29 cellular contexts compared by ENCODE assay signal in genomic region chr4:93285346-93285745, GRCh38.
"Had no signal": no experiment of that assay in that cellular context is flagged by ENCODE, and none has a peak within 500 bp of the region (broad histone marks: within the 10 kb centered on the region; RNA-seq: fewer than 3 reads in every experiment).

No MANE protein-coding gene starts in this region.

- H3K4me1 ChIP-seq: pancreas, prostate gland, right atrium auricular region, suprapubic skin, testis, tibial artery, transverse colon, upper lobe of right lung, uterus had no signal

- H3K9me3 ChIP-seq: neutrophil, pancreas, prostate gland, right atrium auricular region, suprapubic skin, testis, tibial artery, transverse colon, upper lobe of right lung, uterus had no signal

- H3K36me3 Mint-ChIP-seq: naive B cell; naive thymus-derived CD8-positive, alpha-beta T cell; natural killer cell treated with Interleukin-12 subunit alpha and Interleukin-12 subunit beta and Interleukin-15 and Interleukin-18, amount 100 ng/mL, for 72 hours; stimulated activated effector memory CD8-positive, alpha-beta T cell treated with anti-CD3 and anti-CD28 coated beads, Interleukin-12 subunit alpha, Interleukin-12 subunit beta, amount 100 ng/mL, for 72 hours; type B pancreatic cell had no signal

- DNase-seq: naive B cell; naive thymus-derived CD8-positive, alpha-beta T cell; nephron progenitor cell; nucleus accumbens; pancreas; retina; stimulated activated CD4-positive, alpha-beta T cell treated with anti-CD3 and anti-CD28 coated beads, Interleukin-15, amount 100 ng/mL, for 24 hours; stimulated activated CD4-positive, alpha-beta T cell treated with anti-CD3 and anti-CD28 coated beads, Interleukin-2, amount 100 ng/mL, for 24 hours; stimulated activated CD4-positive, alpha-beta T cell treated with anti-CD3 and anti-CD28 coated beads, Interleukin-2, amount 100 ng/mL, for 48 hours; stimulated activated CD4-positive, alpha-beta T cell treated with anti-CD3 and anti-CD28 coated beads, Interleukin-4, amount 100 ng/mL, for 24 hours; stimulated activated naive CD4-positive, alpha-beta T cell; stimulated activated naive CD8-positive, alpha-beta T cell treated with anti-CD3 and anti-CD28 coated beads, Interleukin-15, amount 100 ng/mL, for 72 hours; stimulated activated naive CD8-positive, alpha-beta T cell treated with anti-CD3 and anti-CD28 coated beads, Interleukin-15, Interleukin-2, amounts not matched to agents 100 U/mL and 50 U/mL, for 24 hours; substantia nigra; testis; tibial artery; transverse colon; upper lobe of right lung; uterus had no signal

- H3K4me3 ChIP-seq: pancreas, prostate gland, right atrium auricular region, skin epidermis, suprapubic skin, testis, tibial artery, transverse colon, upper lobe of right lung, uterus had no signal

- H3K27ac ChIP-seq: neutrophil, pancreas, prostate gland, right atrium auricular region, skin epidermis, suprapubic skin, testis, tibial artery, transverse colon, upper lobe of right lung, uterus had no signal

- H3K9me3 Mint-ChIP-seq: nephron progenitor cell; neural crest cell; stimulated activated naive CD8-positive, alpha-beta T cell treated with anti-CD3 and anti-CD28 coated beads, Interleukin-15, amount 100 ng/mL, for 72 hours; type B pancreatic cell had no signal

- H3K27me3 ChIP-seq: neutrophil, pancreas, right atrium auricular region, suprapubic skin, testis, tibial artery, transverse colon, upper lobe of right lung, uterus had no signal

- H3K4me3 Mint-ChIP-seq: naive B cell; naive thymus-derived CD8-positive, alpha-beta T cell; natural killer cell treated with Interleukin-12 subunit alpha and Interleukin-12 subunit beta and Interleukin-15 and Interleukin-18, amount 100 ng/mL, for 72 hours; nephron progenitor cell; neural crest cell; stimulated activated effector memory CD8-positive, alpha-beta T cell treated with anti-CD3 and anti-CD28 coated beads, Interleukin-12 subunit alpha, Interleukin-12 subunit beta, amount 100 ng/mL, for 72 hours; stimulated activated naive CD8-positive, alpha-beta T cell treated with anti-CD3 and anti-CD28 coated beads, Interleukin-15, amount 100 ng/mL, for 72 hours; type B pancreatic cell had no signal

- FAIRE-seq: pancreas had no signal

- ATAC-seq: naive thymus-derived CD8-positive, alpha-beta T cell; natural killer cell treated with Interleukin-12 subunit alpha and Interleukin-12 subunit beta and Interleukin-15 and Interleukin-18, amount 100 ng/mL, for 72 hours; pancreas; sciatic nerve; stimulated activated effector memory CD8-positive, alpha-beta T cell treated with anti-CD3 and anti-CD28 coated beads, Interleukin-12 subunit alpha, Interleukin-12 subunit beta, amount 100 ng/mL, for 72 hours; stimulated activated naive CD8-positive, alpha-beta T cell treated with anti-CD3 and anti-CD28 coated beads, Interleukin-15, amount 100 ng/mL, for 72 hours; stimulated activated naive CD8-positive, alpha-beta T cell treated with anti-CD3 and anti-CD28 coated beads, Interleukin-15, Interleukin-2, amounts not matched to agents 100 U/mL and 50 U/mL, for 24 hours; upper lobe of right lung had no signal

- H3K27me3 Mint-ChIP-seq: naive B cell; naive thymus-derived CD8-positive, alpha-beta T cell; natural killer cell treated with Interleukin-12 subunit alpha and Interleukin-12 subunit beta and Interleukin-15 and Interleukin-18, amount 100 ng/mL, for 72 hours; stimulated activated naive CD8-positive, alpha-beta T cell treated with anti-CD3 and anti-CD28 coated beads, Interleukin-15, amount 100 ng/mL, for 72 hours; type B pancreatic cell had no signal

- H3K36me3 ChIP-seq: neutrophil, pancreas, prostate gland, right atrium auricular region, suprapubic skin, tibial artery, transverse colon, upper lobe of right lung, uterus had no signal

- H3K27ac Mint-ChIP-seq: naive B cell; naive thymus-derived CD8-positive, alpha-beta T cell; natural killer cell treated with Interleukin-12 subunit alpha and Interleukin-12 subunit beta and Interleukin-15 and Interleukin-18, amount 100 ng/mL, for 72 hours; nephron progenitor cell; stimulated activated effector memory CD8-positive, alpha-beta T cell treated with anti-CD3 and anti-CD28 coated beads, Interleukin-12 subunit alpha, Interleukin-12 subunit beta, amount 100 ng/mL, for 72 hours; stimulated activated naive CD8-positive, alpha-beta T cell treated with anti-CD3 and anti-CD28 coated beads, Interleukin-15, amount 100 ng/mL, for 72 hours; type B pancreatic cell had no signal

- H3K4me1 Mint-ChIP-seq: naive B cell; naive thymus-derived CD8-positive, alpha-beta T cell; nephron progenitor cell; neural crest cell; stimulated activated effector memory CD8-positive, alpha-beta T cell treated with anti-CD3 and anti-CD28 coated beads, Interleukin-12 subunit alpha, Interleukin-12 subunit beta, amount 100 ng/mL, for 72 hours; stimulated activated naive CD8-positive, alpha-beta T cell treated with anti-CD3 and anti-CD28 coated beads, Interleukin-15, amount 100 ng/mL, for 72 hours had no signal
